ENCODE assay signal across 18 cellular contexts in genomic region chr5:35317586-35317985, GRCh38.
"Had no signal": no experiment of that assay in that cellular context is flagged by ENCODE, and none has a peak within 500 bp of the region (broad histone marks: within the 10 kb centered on the region; RNA-seq: fewer than 3 reads in every experiment).

No MANE protein-coding gene starts in this region.

- H3K9ac ChIP-seq: parathyroid adenoma had no signal

- H3K4me1 ChIP-seq: gastrocnemius medialis, parathyroid adenoma, prostate gland, right lobe of liver, uterus had no signal

- H3K27ac ChIP-seq: gastrocnemius medialis, heart right ventricle, parathyroid adenoma, prostate gland, right lobe of liver, uterus had no signal

- H3K9me3 ChIP-seq: gastrocnemius medialis, heart right ventricle, mucosa of descending colon, prostate gland, right lobe of liver, uterus had no signal

- H3K27me3 ChIP-seq: gastrocnemius medialis, heart right ventricle, right lobe of liver, uterus had no signal

- ATAC-seq: gastrocnemius medialis; heart right ventricle; mucosa of descending colon; naive thymus-derived CD8-positive, alpha-beta T cell; right lobe of liver had no signal

- DNase-seq: cerebellar nuclear complex; dermis blood vessel endothelial cell; erythroblast; gastrocnemius medialis; heart right ventricle; hypothalamus; kidney glomerular epithelial cell; mucosa of descending colon; naive thymus-derived CD8-positive, alpha-beta T cell; occipital lobe; retina; right lobe of liver; stimulated activated CD4-positive, alpha-beta T cell treated with anti-CD3 and anti-CD28 coated beads, Interleukin-4, amount 100 ng/mL, for 4 hours; stimulated activated naive CD4-positive, alpha-beta T cell treated with Interleukin-2 at 50 U/mL for 16 hours; trophoblast cell; uterus had no signal

- H2AFZ ChIP-seq: parathyroid adenoma had no signal

- H3K4me3 ChIP-seq: gastrocnemius medialis, heart right ventricle, mucosa of descending colon, prostate gland, right lobe of liver, uterus had no signal

- H3K36me3 ChIP-seq: gastrocnemius medialis, heart right ventricle, prostate gland, right lobe of liver, uterus had no signal

- H3K79me2 ChIP-seq: parathyroid adenoma had no signal
